In genomic region chr11:96263361-96263763, GRCh38 we compare ENCODE assay signal across 11 cellular contexts.
DNase-seq lines count a peak whose midpoint lies in the region; ATAC-seq and TF ChIP-seq lines count a peak whose summit lies in the region.
"Had no signal": no experiment of that assay in that cellular context is flagged by ENCODE, and none has a peak within 500 bp of the region (broad histone marks: within the 10 kb centered on the region; RNA-seq: fewer than 3 reads in every experiment).

No MANE protein-coding gene starts in this region.

- peaks cover 92 to 95% (median 94%) of the 10 kb centered on the region in 3 donors for H3K4me1 Mint-ChIP-seq in T-cell

- DNase-seq in HCEC 1CT (peak; percentile 96), T-cell (no peak), stomach (no peak), NCI-H526 (lab: John Stamatoyannopoulos, UW) (no peak), LoVo (ENCODE audit: low spot score) (no peak)
- no peak for DNase-seq in activated CD4-positive, alpha-beta T cell treated with anti-CD3 and anti-CD28 coated beads for 48 hours
- no peak for DNase-seq in activated CD8-positive, alpha-beta memory T cell treated with anti-CD3 and anti-CD28 coated beads for 24 hours
- DNase-seq: heart left ventricle; stimulated activated CD4-positive, alpha-beta T cell treated with anti-CD3 and anti-CD28 coated beads, Interleukin-2, amount 100 ng/mL, for 24 hours had no signal

- peak overlapping the region; percentile 40 to 62 (median 60) for H3K27ac ChIP-seq in gastroesophageal sphincter
- H3K27ac ChIP-seq in stomach: peak overlapping the region in 4 of 5 donors; percentile 8 to 66 (median 42)

- H3K9me3 ChIP-seq in gastroesophageal sphincter (no peaks in the 10 kb centered on the region), stomach (no peaks in the 10 kb centered on the region)
- H3K9me3 ChIP-seq: heart left ventricle had no signal

- H3K27me3 Mint-ChIP-seq in T-cell: no peaks in the 10 kb centered on the region

- H3K36me3 ChIP-seq in gastroesophageal sphincter: no peaks in the 10 kb centered on the region
- no peaks in the 10 kb centered on the region for H3K36me3 ChIP-seq in stomach
- H3K36me3 ChIP-seq: heart left ventricle had no signal

- H3K4me3 ChIP-seq in gastroesophageal sphincter (no peak overlapping the region), stomach (no peak overlapping the region)
- H3K4me3 ChIP-seq: GM12878, heart left ventricle had no signal

- ATAC-seq in T-cell (replicated peaks in 1 of 4) (no peak), gastroesophageal sphincter (peak; percentile 83)
- ATAC-seq: GM12878 had no signal

- H3K4me1 ChIP-seq in gastroesophageal sphincter (peaks cover 10 to 60% (median 21%) of the 10 kb centered on the region in 3 donors), stomach (peaks cover 12 to 69% (median 31%) of the 10 kb centered on the region in 4 donors)

- TF ChIP-seq EP300 in gastroesophageal sphincter (IDR thresholded peaks at IDR 0.05): no peak
- no peak for TF ChIP-seq EP300 in stomach (IDR thresholded peaks at IDR 0.05)

- CTCF ChIA-PET in T-cell (lab: Charles Lee): interaction anchor here (0.6 to 1.9 kb wide), 2 partner anchors 80 to 101 kb away, joined by 3 to 13 read pairs; partner anchors contain the start of gene MAML2 (in 1 of the 2)

- H3K27me3 ChIP-seq in gastroesophageal sphincter: no peaks in the 10 kb centered on the region
- H3K27me3 ChIP-seq in stomach: no peaks in the 10 kb centered on the region
- H3K27me3 ChIP-seq: heart left ventricle had no signal

- POLR2A ChIA-PET in T-cell (lab: Charles Lee): no interaction called here

- TF ChIP-seq POLR2A in gastroesophageal sphincter (IDR thresholded peaks at IDR 0.05) (no peak), stomach (IDR thresholded peaks at IDR 0.05) (no peak)

- intact Hi-C loops in stomach (cut with DNase I; ENCODE audit: low total_unique reads): no loop called here

- peak overlapping the region; percentile 81 to 96 for H3K27ac Mint-ChIP-seq in T-cell

- peak in 1 of 4 experiments; percentile 10 for TF ChIP-seq CTCF in gastroesophageal sphincter (IDR thresholded peaks at IDR 0.05)
- no peak for TF ChIP-seq CTCF in stomach (IDR thresholded peaks at IDR 0.05)

- no peaks in the 10 kb centered on the region for H3K9me3 Mint-ChIP-seq in T-cell

- peaks cover 12% of the 10 kb centered on the region for H3K36me3 Mint-ChIP-seq in T-cell

- no peak overlapping the region for H3K4me3 Mint-ChIP-seq in T-cell
